Comparison of ENCODE assay signal across 27 cellular contexts in genomic region chr17:51684214-51684613, GRCh38.
"Had no signal": no experiment of that assay in that cellular context is flagged by ENCODE, and none has a peak within 500 bp of the region (broad histone marks: within the 10 kb centered on the region; RNA-seq: fewer than 3 reads in every experiment).

No MANE protein-coding gene starts in this region.

- H3K27me3 ChIP-seq: foreskin keratinocyte, heart left ventricle, hepatocyte, left lung had no signal

- H3K36me3 Mint-ChIP-seq: mesothelial cell of epicardium; naive B cell; naive thymus-derived CD8-positive, alpha-beta T cell had no signal

- ATAC-seq: esophagus mucosa; foreskin keratinocyte; gastroesophageal sphincter; heart left ventricle; left lung; left ventricle myocardium superior; lower lobe of right lung; mucosa of descending colon; naive thymus-derived CD8-positive, alpha-beta T cell had no signal

- H3K27ac Mint-ChIP-seq: mesothelial cell of epicardium; naive B cell; naive thymus-derived CD8-positive, alpha-beta T cell had no signal

- H3K79me2 ChIP-seq: hepatocyte had no signal

- H3K4me3 Mint-ChIP-seq: mesothelial cell of epicardium; naive B cell; naive thymus-derived CD8-positive, alpha-beta T cell had no signal

- FAIRE-seq: colon, endometrium, frontal cortex, islet of Langerhans, kidney had no signal

- H2AFZ ChIP-seq: hepatocyte had no signal

- H3K9me3 Mint-ChIP-seq: mesothelial cell of epicardium had no signal

- H3K4me1 ChIP-seq: foreskin keratinocyte, gastroesophageal sphincter, heart left ventricle, left lung, lower lobe of right lung had no signal

- H3K36me3 ChIP-seq: gastroesophageal sphincter, heart left ventricle, left lung, lower lobe of right lung had no signal

- H3K4me1 Mint-ChIP-seq: mesothelial cell of epicardium; naive B cell; naive thymus-derived CD8-positive, alpha-beta T cell had no signal

- H3K4me2 ChIP-seq: hepatocyte had no signal

- DNase-seq: dermis blood vessel endothelial cell; dorsolateral prefrontal cortex; effector CD4-positive, alpha-beta T cell; effector memory CD4-positive, alpha-beta T cell; erythroblast; foreskin keratinocyte; heart left ventricle; hypothalamus; kidney; kidney glomerular epithelial cell; left lung; left ventricle myocardium superior; lower lobe of right lung; mesenchymal stem cell; mucosa of descending colon; naive B cell; naive thymus-derived CD8-positive, alpha-beta T cell had no signal

- H3K9me3 ChIP-seq: gastroesophageal sphincter, heart left ventricle, left lung, lower lobe of right lung, mucosa of descending colon had no signal

- H3K4me3 ChIP-seq: coronary artery, dorsolateral prefrontal cortex, gastroesophageal sphincter, heart left ventricle, hepatocyte, left lung, lower lobe of right lung, mucosa of descending colon had no signal

- H3K27ac ChIP-seq: coronary artery, dorsolateral prefrontal cortex, epithelial cell of prostate, foreskin keratinocyte, gastroesophageal sphincter, heart left ventricle, hepatocyte, left lung, lower lobe of right lung had no signal
